9 cellular contexts compared by ENCODE assay signal in the genomic region with DNA sequence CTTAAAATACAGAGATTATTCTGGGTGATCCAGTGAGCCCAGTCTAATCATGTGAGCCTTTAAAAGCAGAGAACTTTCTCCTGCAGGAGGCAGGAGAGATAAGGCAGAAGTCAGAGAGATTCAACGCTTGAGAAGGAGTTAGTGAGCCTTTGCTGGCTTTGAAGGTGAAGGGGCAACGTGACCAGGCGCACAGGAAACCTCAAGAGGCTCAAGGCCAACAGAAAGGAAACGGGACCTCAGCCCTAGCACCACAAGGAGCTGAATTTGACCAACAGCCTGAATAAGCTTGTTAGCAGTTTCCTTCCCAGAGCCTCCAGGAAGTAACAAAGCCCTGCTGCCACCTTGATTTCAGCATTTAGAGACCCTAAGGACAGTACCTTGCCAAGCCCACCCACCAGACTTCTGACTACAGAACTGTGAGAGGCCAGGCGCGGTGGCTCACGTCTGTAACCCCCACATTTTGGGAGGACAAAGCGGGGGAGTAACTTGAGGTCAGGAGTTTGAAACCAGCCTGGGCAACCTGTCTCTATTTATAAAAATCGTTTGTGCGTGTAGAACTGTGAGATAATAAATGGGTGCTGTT.
DNase-seq lines count a peak whose midpoint lies in the region; ATAC-seq and TF ChIP-seq lines count a peak whose summit lies in the region.
"Had no signal": no experiment of that assay in that cellular context is flagged by ENCODE, and none has a peak within 500 bp of the region (broad histone marks: within the 10 kb centered on the region; RNA-seq: fewer than 3 reads in every experiment).

No MANE protein-coding gene starts in this region.

- H3K4me3 ChIP-seq in DND-41 (ENCODE audit: low read depth in 1 of 2, low read length in 2 of 2) (no peak overlapping the region), WI38 (ENCODE audit: low read depth, low read length) (no peak overlapping the region), Caco-2 (ENCODE audit: low read depth, low read length) (no peak overlapping the region)
- H3K4me3 ChIP-seq: SJSA1 had no signal

- no peak overlapping the region for H3K27ac Mint-ChIP-seq in Caco-2 (ENCODE audit: unreplicated experiment)

- H3K9me3 Mint-ChIP-seq in Caco-2 (ENCODE audit: unreplicated experiment): no peaks in the 10 kb centered on the region

- no TSS peak for BruUV-seq in Caco-2 (replicated peaks; lab: Mats Ljungman, UMichigan)

- no peaks in the 10 kb centered on the region for H3K27me3 Mint-ChIP-seq in Caco-2 (ENCODE audit: insufficient read depth, unreplicated experiment)

- no peaks in the 10 kb centered on the region for H4K20me1 ChIP-seq in DND-41 (ENCODE audit: insufficient read depth, low read length)

- POLR2A ChIA-PET in Caco-2 (lab: Charles Lee) (no interaction called here), HEK293T (lab: Yijun Ruan, JAX) (interaction anchor here (0.7 kb wide), 1 partner anchor 57 kb away, joined by 3 read pairs; no protein-coding TSS in a partner anchor)

- H3K4me1 Mint-ChIP-seq in Caco-2 (ENCODE audit: low read depth, unreplicated experiment): peaks cover 6% of the 10 kb centered on the region

- H3K36me3 ChIP-seq in DND-41 (ENCODE audit: insufficient read depth, low read length) (no peaks in the 10 kb centered on the region), Caco-2 (ENCODE audit: control insufficient read depth, insufficient read depth, low read length) (no peaks in the 10 kb centered on the region)
- H3K36me3 ChIP-seq: SJSA1 had no signal

- CTCF ChIA-PET in Caco-2 (lab: Charles Lee): interaction anchor here (1.5 kb wide), 1 partner anchor 282 kb away, joined by 5 read pairs; no protein-coding TSS in a partner anchor
- CTCF ChIA-PET in HEK293T (lab: Yijun Ruan, JAX): interaction anchor here (0.5 kb wide), 1 partner anchor 372 kb away, joined by 3 read pairs; no protein-coding TSS in a partner anchor

- peak overlapping the region; percentile 62 for H2AFZ ChIP-seq in DND-41 (ENCODE audit: low read depth, low read length)

- no peaks in the 10 kb centered on the region for H3K9me3 ChIP-seq in DND-41 (ENCODE audit: insufficient read depth, low read length, severe bottlenecking)
- H3K9me3 ChIP-seq in Caco-2: no peaks in the 10 kb centered on the region
- H3K9me3 ChIP-seq: SJSA1 had no signal

- TF ChIP-seq CTCF in DND-41 (IDR thresholded peaks at IDR 0.05; ENCODE audit: borderline replicate concordance, extremely low read depth, low read length, poor library complexity, severe bottlenecking): peak; percentile 67
- 0 out of 2 replicates have a peak, but pooled peaks have one; percentile 8 for TF ChIP-seq CTCF in WI38 (IDR thresholded peaks at IDR 0.05; ENCODE audit: low read depth, low read length)
- peak in 1 of 2 experiments; percentile 44 for TF ChIP-seq CTCF in Caco-2 (IDR thresholded peaks at IDR 0.05; ENCODE audit: insufficient read depth in 1 of 2, low read depth in 1 of 2, low read length in 1 of 2, severe bottlenecking in 1 of 2, unreplicated experiment in 1 of 2)

- no peaks in the 10 kb centered on the region for H3K79me2 ChIP-seq in DND-41 (ENCODE audit: insufficient read depth, low read length)

- intact Hi-C loops in Caco-2 (cut with micrococcal nuclease; ENCODE audit: unreplicated experiment): loop anchor here (5.0 kb wide), 1 partner anchor 283 kb away; no protein-coding TSS in a partner anchor

- H3K4me1 ChIP-seq in DND-41 (ENCODE audit: insufficient read depth, low read length) (peaks cover 17% of the 10 kb centered on the region), Caco-2 (no peaks in the 10 kb centered on the region)
- H3K4me1 ChIP-seq: SJSA1 had no signal

- no peak overlapping the region for H3K4me3 Mint-ChIP-seq in Caco-2 (ENCODE audit: unreplicated experiment)

- ATAC-seq in DND-41 (ENCODE audit: insufficient read depth, low read depth) (peak; percentile 86), GM19372 (IDR thresholded peaks at IDR 0.05; ENCODE audit: low read depth, unreplicated experiment) (peak; percentile 81), HG03378 (IDR thresholded peaks at IDR 0.05; ENCODE audit: unreplicated experiment) (peak; percentile 93)

- H3K27me3 ChIP-seq in DND-41 (ENCODE audit: insufficient read depth, low read length, poor library complexity): no peaks in the 10 kb centered on the region
- H3K27me3 ChIP-seq in Caco-2 (replicated peaks; ENCODE audit: control insufficient read depth, insufficient read depth, low read length): no peaks in the 10 kb centered on the region
- H3K27me3 ChIP-seq: SJSA1 had no signal

- H3K27ac ChIP-seq in DND-41 (ENCODE audit: low read length): peak overlapping the region; percentile 51
- H3K27ac ChIP-seq: SJSA1 had no signal

- peak overlapping the region; percentile 25; the same call in 1 of the 2 replicates for H3K4me2 ChIP-seq in DND-41 (ENCODE audit: insufficient read depth, low read length)

- DNase-seq in DND-41 (peak; percentile 69), iPS DF 19.7 (ENCODE audit: low read depth, low spot score) (peak; percentile 12), H4 (ENCODE audit: low spot score) (no peak), Caco-2 (no peak), HEK293T (ENCODE audit: extremely low spot score) (no peak)

- H3K9ac ChIP-seq in DND-41 (ENCODE audit: low read depth, low read length): no peak overlapping the region; the same call in 1 of the 2 replicates

- no peaks in the 10 kb centered on the region for H3K36me3 Mint-ChIP-seq in Caco-2 (ENCODE audit: insufficient read depth, unreplicated experiment)

TF ChIP-seq in HEK293T, 16 proteins besides CTCF, POLR2A, EP300 and RAD21:
- TF ChIP-seq LEF1 (IDR thresholded peaks at IDR 0.05; ENCODE audit: borderline replicate concordance) (no peak), FOXM1 (IDR thresholded peaks at IDR 0.05; ENCODE audit: borderline replicate concordance) (no peak), HDGF (IDR thresholded peaks at IDR 0.05; ENCODE audit: borderline replicate concordance) (no peak)
- TF ChIP-seq, protein P1, sequence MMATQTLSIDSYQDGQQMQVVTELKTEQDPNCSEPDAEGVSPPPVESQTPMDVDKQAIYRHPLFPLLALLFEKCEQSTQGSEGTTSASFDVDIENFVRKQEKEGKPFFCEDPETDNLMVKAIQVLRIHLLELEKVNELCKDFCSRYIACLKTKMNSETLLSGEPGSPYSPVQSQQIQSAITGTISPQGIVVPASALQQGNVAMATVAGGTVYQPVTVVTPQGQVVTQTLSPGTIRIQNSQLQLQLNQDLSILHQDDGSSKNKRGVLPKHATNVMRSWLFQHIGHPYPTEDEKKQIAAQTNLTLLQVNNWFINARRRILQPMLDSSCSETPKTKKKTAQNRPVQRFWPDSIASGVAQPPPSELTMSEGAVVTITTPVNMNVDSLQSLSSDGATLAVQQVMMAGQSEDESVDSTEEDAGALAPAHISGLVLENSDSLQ (IDR thresholded peaks at IDR 0.05): no peak
TF ChIP-seq in HEK293T: peak in this region for 0.

Comparison
In these comparisons a context has a peak if more than half of its experiments do, and no peak if none do; other contexts are left out.
1. DNase-seq: peak in DND-41 (single experiment) and iPS DF 19.7 (single experiment); none in H4 (single experiment), Caco-2 (0 of 2) and HEK293T (single experiment).
2. Peak in every context shown above with its lines, with median percentiles within 50 percentile points of each other: ATAC-seq.